Comparison of ENCODE assay signal across 8 cellular contexts in genomic region chr20:33719989-33720709, GRCh38. TPM values are rescaled to one million over a fixed set of nuclear protein-coding genes. Genes with fewer than 3 reads are reported as not detected.
DNase-seq lines count a peak whose midpoint lies in the region; ATAC-seq and TF ChIP-seq lines count a peak whose summit lies in the region.

Gene PXMP4, minus strand, starts transcription at chr20:33720310. Its CDS starts 103 bp downstream, at chr20:33720207.

- no peak within 1 kb of the TSS for H3K27ac ChIP-seq in HUES48 (ENCODE audit: low read depth, low read length)
- peak within 1 kb of the TSS; percentile 76 for H3K27ac ChIP-seq in OCI-LY1 (ENCODE audit: low read depth, low read length, poor library complexity, severe bottlenecking)
- no peak within 1 kb of the TSS for H3K27ac ChIP-seq in epithelial cell of prostate

- H3K36me3 ChIP-seq in HUES48 (ENCODE audit: control insufficient read depth, insufficient read depth, low read length) (no peaks in the 10 kb centered on the region), OCI-LY1 (ENCODE audit: insufficient read depth, low read length) (no peaks in the 10 kb centered on the region)

- DNase-seq in Caki2 (ENCODE audit: low read depth) (peak; percentile 99), activated T-cell treated with anti-CD3 and anti-CD28 coated beads for 4 hours (peak; percentile 78), epithelial cell of prostate (ENCODE audit: low read depth, low spot score) (peak; percentile 94)
- peak; percentile 61 to 73 for DNase-seq in stimulated activated CD8-positive, alpha-beta memory T cell treated with anti-CD3 and anti-CD28 coated beads, Interleukin-4, amount 100 ng/mL, for 1 hour (ENCODE audit: low read depth in 2 of 2, low spot score in 1 of 2)

- H3K9me3 ChIP-seq in HUES48 (ENCODE audit: control insufficient read depth, insufficient read depth, low read length) = no peaks in the 10 kb centered on the region
- no peaks in the 10 kb centered on the region for H3K9me3 ChIP-seq in OCI-LY1 (ENCODE audit: low read length)
- H3K9me3 ChIP-seq in mononuclear cell (ENCODE audit: low read depth, low read length) = no peaks in the 10 kb centered on the region

- H3K4me2 ChIP-seq in OCI-LY1 (ENCODE audit: low read length) = peak within 1 kb of the TSS; percentile 99

- no peak within 1 kb of the TSS for H2AFZ ChIP-seq in OCI-LY1 (ENCODE audit: low read length)

- H3K9ac ChIP-seq in HUES48 (ENCODE audit: low read depth, low read length) (no peak within 1 kb of the TSS), OCI-LY1 (ENCODE audit: low read length) (peak within 1 kb of the TSS; percentile 78)

- H3K4me1 ChIP-seq in HUES48 (ENCODE audit: control insufficient read depth, insufficient read depth, low read length) (no peaks in the 10 kb centered on the region), OCI-LY1 (ENCODE audit: insufficient read depth, low read length, severe bottlenecking) (peaks cover 20% of the 10 kb centered on the region), mononuclear cell (ENCODE audit: insufficient read depth, low read length) (peaks cover 26% of the 10 kb centered on the region)

- TF ChIP-seq CTCF in OCI-LY1 (IDR thresholded peaks at IDR 0.05; ENCODE audit: low read length) = no peak

- peaks cover 12% of the 10 kb centered on the region for H3K79me2 ChIP-seq in OCI-LY1 (ENCODE audit: insufficient read depth, low read length)

- in situ Hi-C loops in Caki2 (cut with HindIII; ENCODE audit: low pct_unique_long_range_greater_than_20kb, low sequenced_read_pairs) = no loop called here

- H3K9me2 ChIP-seq in OCI-LY1 (ENCODE audit: low read depth, low read length) = no peaks in the 10 kb centered on the region

- ATAC-seq in GM21423 (IDR thresholded peaks at IDR 0.05; ENCODE audit: unreplicated experiment) = peak; percentile 90

- H4K20me1 ChIP-seq in OCI-LY1 (ENCODE audit: insufficient read depth, low read length) = no peaks in the 10 kb centered on the region

- H3K4me3 ChIP-seq in HUES48 (ENCODE audit: low read depth, low read length) (peak within 1 kb of the TSS; percentile 79), OCI-LY1 (ENCODE audit: low read depth, low read length, poor library complexity, severe bottlenecking) (peak within 1 kb of the TSS; percentile 85), mononuclear cell (ENCODE audit: low read length) (peak within 1 kb of the TSS; percentile 80)

- no peaks in the 10 kb centered on the region for H3K27me3 ChIP-seq in HUES48 (ENCODE audit: control insufficient read depth, insufficient read depth, low read length)
- no peaks in the 10 kb centered on the region for H3K27me3 ChIP-seq in OCI-LY1 (ENCODE audit: insufficient read depth, low read length)
- no peaks in the 10 kb centered on the region for H3K27me3 ChIP-seq in mononuclear cell (ENCODE audit: insufficient read depth, low read length)

- no peaks in the 10 kb centered on the region for H3F3A ChIP-seq in OCI-LY1 (ENCODE audit: insufficient read depth, low read length)

RNA-seq across cellular contexts. Expression of gene PXMP4, which starts in this region (rescaled TPM):
- total RNA-seq in Caki2 (2014; rRNA removed; shearing (Covaris generic); ENCODE audit: low replicate concordance) = 3.3 and 4.9 TPM in 2 replicates
- total RNA-seq in mononuclear cell = 2.4 TPM
